32 cellular contexts compared by ENCODE assay signal in the genomic region with DNA sequence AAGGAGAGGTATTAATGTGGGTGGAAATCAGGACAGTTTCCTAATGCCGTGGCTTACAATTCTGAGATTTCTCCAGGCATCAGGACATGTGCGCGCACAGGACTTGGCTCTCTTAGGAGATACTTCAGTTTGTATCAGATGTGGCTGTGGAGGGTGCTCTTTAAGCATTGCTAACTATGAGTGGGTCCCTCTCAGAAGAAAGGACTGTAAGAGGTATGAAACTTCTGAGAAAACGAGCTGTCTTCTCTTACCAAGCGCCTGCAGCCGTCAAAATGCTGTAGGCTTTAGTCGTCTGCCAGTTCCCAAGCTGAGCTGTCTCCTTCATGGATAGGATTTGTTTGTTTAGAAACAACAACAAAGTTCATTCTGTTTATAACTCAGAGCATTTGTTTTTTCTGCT. TPM values are rescaled to one million over a fixed set of nuclear protein-coding genes. Genes with fewer than 3 reads are reported as not detected.
"Had no signal": no experiment of that assay in that cellular context is flagged by ENCODE, and none has a peak within 500 bp of the region (broad histone marks: within the 10 kb centered on the region; RNA-seq: fewer than 3 reads in every experiment).

No MANE protein-coding gene starts in this region.

- H3K4me3 Mint-ChIP-seq: activated CD4-positive, alpha-beta memory T cell treated with anti-CD3 and anti-CD28 coated beads, Interleukin-2, amount 10 ng/mL, durations not matched to agents 7 days and 5 days; activated naive CD4-positive, alpha-beta T cell treated with anti-CD3 and anti-CD28 coated beads for 36 hours; activated T-cell treated with anti-CD3 and anti-CD28 coated beads, Interleukin-2, amount 50 U/mL, for 24 hours; brain; central memory CD8-positive, alpha-beta T cell had no signal

- H3K4me3 ChIP-seq: adrenal gland, PC-9 had no signal

- H3K27ac Mint-ChIP-seq: activated CD4-positive, alpha-beta memory T cell treated with anti-CD3 and anti-CD28 coated beads, Interleukin-2, amount 10 ng/mL, durations not matched to agents 7 days and 5 days; activated naive CD4-positive, alpha-beta T cell treated with anti-CD3 and anti-CD28 coated beads, Interleukin-2, amount 50 U/mL, for 72 hours; activated T-cell treated with anti-CD3 and anti-CD28 coated beads, Interleukin-2, amount 50 U/mL, for 24 hours; brain had no signal

- H2AFZ ChIP-seq: PC-9 had no signal

- H3K4me1 Mint-ChIP-seq: brain; central memory CD8-positive, alpha-beta T cell had no signal

- H3K9me3 Mint-ChIP-seq: activated CD4-positive, alpha-beta memory T cell treated with anti-CD3 and anti-CD28 coated beads, Interleukin-2, amount 10 ng/mL, durations not matched to agents 7 days and 5 days; activated naive CD4-positive, alpha-beta T cell treated with anti-CD3 and anti-CD28 coated beads for 36 hours; activated naive CD4-positive, alpha-beta T cell treated with anti-CD3 and anti-CD28 coated beads, Interleukin-2, amount 50 U/mL, for 72 hours; activated T-cell treated with anti-CD3 and anti-CD28 coated beads, Interleukin-2, amount 50 U/mL, for 24 hours; brain; central memory CD8-positive, alpha-beta T cell had no signal

- H3K27ac ChIP-seq: adrenal gland, PC-9, RWPE1, WERI-Rb-1 had no signal

- H3K27me3 ChIP-seq: adrenal gland had no signal

- H3K4me2 ChIP-seq: PC-9 had no signal

- H3K9me3 ChIP-seq: adrenal gland had no signal

- ATAC-seq: activated naive CD4-positive, alpha-beta T cell treated with anti-CD3 and anti-CD28 coated beads, Interleukin-2, amount 50 U/mL, for 72 hours; Right ventricle myocardium inferior had no signal

- H3K27me3 Mint-ChIP-seq: activated CD4-positive, alpha-beta memory T cell treated with anti-CD3 and anti-CD28 coated beads, Interleukin-2, amount 10 ng/mL, durations not matched to agents 7 days and 5 days; activated T-cell treated with anti-CD3 and anti-CD28 coated beads, Interleukin-2, amount 50 U/mL, for 24 hours; brain; central memory CD8-positive, alpha-beta T cell had no signal

- DNase-seq: activated CD4-positive, alpha-beta memory T cell treated with anti-CD3 and anti-CD28 coated beads, Interleukin-2, amount 10 ng/mL, durations not matched to agents 7 days and 5 days; activated CD4-positive, alpha-beta T cell treated with anti-CD3 and anti-CD28 coated beads for 1 hour; activated CD4-positive, alpha-beta T cell treated with anti-CD3 and anti-CD28 coated beads for 48 hours; activated CD4-positive, CD25-positive, alpha-beta regulatory T cell; activated gamma-delta T cell treated with Interleukin-2 at 50 U/mL for 16 hours; activated naive CD4-positive, alpha-beta T cell treated with anti-CD3 and anti-CD28 coated beads for 36 hours; activated T-cell treated with anti-CD3 and anti-CD28 coated beads, Interleukin-2, amount 50 U/mL, for 24 hours; adrenal gland; NCI-H1048; NCI-H1105 treated with DMSO at 0.1 percent for 48 hours; NCI-H1436; NCI-H1694; NCI-H1930; NCI-H345; NCI-H510A; NCI-H526; NCI-H748 treated with DMSO at 0.1 percent for 48 hours; PC-9; SIG-M5; SW 1271; T-helper 1 cell; T1000; WERI-Rb-1 had no signal

- H3K4me1 ChIP-seq: adrenal gland had no signal

RNA-seq across cellular contexts. Expression of gene MANSC4, which starts 16.1 kb away (rescaled TPM):
- total RNA-seq: activated CD4-positive, alpha-beta memory T cell treated with anti-CD3 and anti-CD28 coated beads, Interleukin-2, amount 10 ng/mL, durations not matched to agents 7 days and 5 days; activated naive CD4-positive, alpha-beta T cell treated with anti-CD3 and anti-CD28 coated beads for 36 hours; activated naive CD4-positive, alpha-beta T cell treated with anti-CD3 and anti-CD28 coated beads, Interleukin-2, amount 50 U/mL, for 72 hours; adrenal gland; chondrocyte; M059J; OCI-LY7; PC-9; Right ventricle myocardium inferior; T-helper 2 cell treated with Interferon-gamma antibody and Interleukin-4, amounts not matched to agents 100 ng/mL and 5 ng/mL, for 36 hours had no signal
